Comparison of ENCODE assay signal across 8 cellular contexts in genomic region chr14:101544550-101544949, GRCh38. TPM values are rescaled to one million over a fixed set of nuclear protein-coding genes. Genes with fewer than 3 reads are reported as not detected.
"Had no signal": no experiment of that assay in that cellular context is flagged by ENCODE, and none has a peak within 500 bp of the region (broad histone marks: within the 10 kb centered on the region; RNA-seq: fewer than 3 reads in every experiment).

No MANE protein-coding gene starts in this region.

- H3K4me1 Mint-ChIP-seq: IgD-negative memory B cell had no signal

- H3K4me3 Mint-ChIP-seq: IgD-negative memory B cell had no signal

- FAIRE-seq: HepG2, HTR-8/SVneo had no signal

- DNase-seq: IMR-90, KBM-7, KG1 had no signal

- H3K27ac ChIP-seq: HL-60 had no signal

- ATAC-seq: HepG2 had no signal

RNA-seq across cellular contexts. Expression of gene DIO3, which starts 16.7 kb away (rescaled TPM):
- total RNA-seq: HepG2, HT1080, IMR-90 had no signal
- polyA plus RNA-seq: HepG2, IgD-negative memory B cell, IMR-90 had no signal
